In genomic region chr1:45929257-45929687, GRCh38 we compare ENCODE assay signal across 10 cellular contexts.
DNase-seq lines count a peak whose midpoint lies in the region; ATAC-seq and TF ChIP-seq lines count a peak whose summit lies in the region.
"Had no signal": no experiment of that assay in that cellular context is flagged by ENCODE, and none has a peak within 500 bp of the region (broad histone marks: within the 10 kb centered on the region; RNA-seq: fewer than 3 reads in every experiment).

No MANE protein-coding gene starts in this region.

- DNase-seq in DMS153 treated with DMSO at 0.1 percent for 48 hours (lab: John Stamatoyannopoulos, UW; ENCODE audit: unreplicated experiment): peak; percentile 17
- no peak for DNase-seq in DMS153 (lab: John Stamatoyannopoulos, UW)
- DNase-seq in epithelial cell of prostate (ENCODE audit: low read depth, low spot score): no peak
- DNase-seq in retina: peak; percentile 10
- no peak for DNase-seq in NCI-H774 (lab: John Stamatoyannopoulos, UW)
- DNase-seq in nucleus accumbens (lab: John Stamatoyannopoulos, UW): no peak

- no peaks in the 10 kb centered on the region for H4K20me1 ChIP-seq in OCI-LY1 (ENCODE audit: insufficient read depth, low read length)

- H3K9me3 ChIP-seq in OCI-LY1 (ENCODE audit: low read length): no peaks in the 10 kb centered on the region

- H3K4me1 ChIP-seq in OCI-LY1 (ENCODE audit: insufficient read depth, low read length, severe bottlenecking): peaks cover 25% of the 10 kb centered on the region

- H3K79me2 ChIP-seq in OCI-LY1 (ENCODE audit: insufficient read depth, low read length): no peaks in the 10 kb centered on the region

- no peaks in the 10 kb centered on the region for H3K9me2 ChIP-seq in OCI-LY1 (ENCODE audit: low read depth, low read length)

- ATAC-seq in GM18502 (IDR thresholded peaks at IDR 0.05; ENCODE audit: poor library complexity, unreplicated experiment): no peak

- no peak overlapping the region for H3K9ac ChIP-seq in OCI-LY1 (ENCODE audit: low read length)

- 0 out of 2 replicates have a peak, but pooled peaks cover 4% of the 10 kb centered on the region for H3K36me3 ChIP-seq in OCI-LY1 (ENCODE audit: insufficient read depth, low read length)

- TF ChIP-seq CTCF in OCI-LY1 (IDR thresholded peaks at IDR 0.05; ENCODE audit: low read length): no peak

- H2AFZ ChIP-seq in OCI-LY1 (ENCODE audit: low read length): no peak overlapping the region

- H3K27ac ChIP-seq in OCI-LY1 (ENCODE audit: low read depth, low read length, poor library complexity, severe bottlenecking): peak overlapping the region; percentile 21
- peak overlapping the region; percentile 17 for H3K27ac ChIP-seq in epithelial cell of prostate
- H3K27ac ChIP-seq: 22Rv1, SK-N-MC had no signal

- no peaks in the 10 kb centered on the region for H3K27me3 ChIP-seq in OCI-LY1 (ENCODE audit: insufficient read depth, low read length)

- H3K4me2 ChIP-seq in OCI-LY1 (ENCODE audit: low read length): no peak overlapping the region

- no peaks in the 10 kb centered on the region for H3F3A ChIP-seq in OCI-LY1 (ENCODE audit: insufficient read depth, low read length)

- H3K4me3 ChIP-seq in OCI-LY1 (ENCODE audit: low read depth, low read length, poor library complexity, severe bottlenecking): no peak overlapping the region
- H3K4me3 ChIP-seq: SK-N-MC had no signal

Comparison
In these comparisons a context has a peak if more than half of its experiments do, and no peak if none do; other contexts are left out.
1. DNase-seq: peak in DMS153 treated with DMSO at 0.1 percent for 48 hours (single experiment) and retina (single experiment); none in DMS153 (single experiment), epithelial cell of prostate (single experiment), NCI-H774 (single experiment) and nucleus accumbens (0 of 56).